In genomic region chr10:101280511-101280910, GRCh38 we compare ENCODE assay signal across 35 cellular contexts. TPM values are rescaled to one million over a fixed set of nuclear protein-coding genes. Genes with fewer than 3 reads are reported as not detected.
"Had no signal": no experiment of that assay in that cellular context is flagged by ENCODE, and none has a peak within 500 bp of the region (broad histone marks: within the 10 kb centered on the region; RNA-seq: fewer than 3 reads in every experiment).

No MANE protein-coding gene starts in this region.

- H3K36me3 ChIP-seq: ascending aorta, esophagus squamous epithelium, gastroesophageal sphincter, heart right ventricle had no signal

- FAIRE-seq: colon had no signal

- H3K4me3 ChIP-seq: ascending aorta, esophagus squamous epithelium, gastroesophageal sphincter, heart right ventricle had no signal

- DNase-seq: activated CD4-positive, alpha-beta memory T cell treated with anti-CD3 and anti-CD28 coated beads, Interleukin-2, amount 10 ng/mL, durations not matched to agents 7 days and 5 days; activated CD4-positive, alpha-beta T cell treated with anti-CD3 and anti-CD28 coated beads for 1 hour; activated CD4-positive, alpha-beta T cell treated with anti-CD3 and anti-CD28 coated beads for 4 hours; activated CD4-positive, alpha-beta T cell treated with anti-CD3 and anti-CD28 coated beads, Interleukin-2, amount 10 ng/mL, durations not matched to agents 7 days and 5 days; activated CD4-positive, alpha-beta T cell treated with anti-CD3 and anti-CD28 coated beads, Interleukin-2, amount 50 U/mL, for 4 hours; activated CD8-positive, alpha-beta memory T cell treated with anti-CD3 and anti-CD28 coated beads, Interleukin-2, amount 50 U/mL, for 48 hours; activated gamma-delta T cell; activated naive CD4-positive, alpha-beta T cell; activated naive CD4-positive, alpha-beta T cell treated with anti-CD3 and anti-CD28 coated beads, Interleukin-2, amount 10 ng/mL, durations not matched to agents 7 days and 5 days; activated naive CD8-positive, alpha-beta T cell treated with anti-CD3 and anti-CD28 coated beads, Interleukin-2, amount 10 ng/mL, durations not matched to agents 7 days and 5 days; activated T-cell treated with anti-CD3 and anti-CD28 coated beads for 4 hours; activated T-cell treated with anti-CD3 and anti-CD28 coated beads, Interleukin-2, amount 50 U/mL, for 24 hours; activated T-cell treated with anti-CD3 and anti-CD28 coated beads, Interleukin-2, amount 50 U/mL, for 72 hours; caudate nucleus; cortex of kidney; dermis blood vessel endothelial cell; effector CD4-positive, alpha-beta T cell; effector memory CD8-positive, alpha-beta T cell; esophagus squamous epithelium; foreskin melanocyte; heart right ventricle; T-helper 2 cell had no signal

- ATAC-seq: activated naive CD4-positive, alpha-beta T cell treated with anti-CD3 and anti-CD28 coated beads, Interleukin-2, amount 50 U/mL, for 72 hours; activated T-cell treated with anti-CD3 and anti-CD28 coated beads, Interleukin-2, amount 50 U/mL, for 72 hours; effector memory CD8-positive, alpha-beta T cell; gastroesophageal sphincter; heart right ventricle; WTC11 had no signal

- H3K9me3 ChIP-seq: ascending aorta, esophagus squamous epithelium, gastroesophageal sphincter, heart right ventricle had no signal

- H3K27ac ChIP-seq: ascending aorta, epithelial cell of prostate, esophagus squamous epithelium, gastroesophageal sphincter, heart right ventricle, VCaP had no signal

RNA-seq across cellular contexts. Expression of gene LBX1, which starts 51.2 kb away (rescaled TPM):
- total RNA-seq: activated CD4-positive, alpha-beta memory T cell treated with anti-CD3 and anti-CD28 coated beads, Interleukin-2, amount 10 ng/mL, durations not matched to agents 7 days and 5 days; activated CD4-positive, alpha-beta T cell treated with anti-CD3 and anti-CD28 coated beads, Interleukin-2, amount 10 ng/mL, durations not matched to agents 7 days and 5 days; activated naive CD4-positive, alpha-beta T cell treated with anti-CD3 and anti-CD28 coated beads, Interleukin-2, amount 50 U/mL, for 72 hours; activated naive CD8-positive, alpha-beta T cell treated with anti-CD3 and anti-CD28 coated beads, Interleukin-2, amount 10 ng/mL, durations not matched to agents 7 days and 5 days; activated T-cell treated with anti-CD3 and anti-CD28 coated beads, Interleukin-2, amount 50 U/mL, for 72 hours; ascending aorta; chondrocyte; dermis blood vessel endothelial cell; esophagus squamous epithelium; fibroblast of villous mesenchyme; gastroesophageal sphincter; glomerular endothelial cell; heart right ventricle; T-helper 1 cell treated with Interleukin-12 subunit alpha and Interleukin-12 subunit beta and Interleukin-4 antibody, amounts not matched to agents 30 ng/mL and 1 ng/mL, for 36 hours; WTC11 had no signal
- polyA plus RNA-seq: esophagus, fibroblast of lung, heart right ventricle had no signal
